10 cellular contexts compared by ENCODE assay signal in genomic region chr7:97733276-97734206, GRCh38. TPM values are rescaled to one million over a fixed set of nuclear protein-coding genes. Genes with fewer than 3 reads are reported as not detected.
A peak's percentile ranks its signal among the peaks of the same experiment; 100 is the strongest.
DNase-seq lines count a peak whose midpoint lies in the region; ATAC-seq and TF ChIP-seq lines count a peak whose summit lies in the region.
"Had no signal": no experiment of that assay in that cellular context is flagged by ENCODE, and none has a peak within 500 bp of the region (broad histone marks: within the 10 kb centered on the region; RNA-seq: fewer than 3 reads in every experiment).

No MANE protein-coding gene starts in this region.

- no peak overlapping the region for H2AFZ ChIP-seq in ACC112 (ENCODE audit: low read length, unreplicated experiment)

- peaks cover 83% of the 10 kb centered on the region for H3K27me3 ChIP-seq in ACC112 (ENCODE audit: insufficient read depth, low read length)
- H3K27me3 ChIP-seq in dorsolateral prefrontal cortex, result peaks cover 0 to 95% (median 74%) of the 10 kb centered on the region in 45 donors

- H3K36me3 ChIP-seq in ACC112 (ENCODE audit: insufficient read depth, low read length) (no peaks in the 10 kb centered on the region), HEK293 (ENCODE audit: control insufficient read depth in 2 of 2, insufficient read depth in 1 of 2, low read length in 2 of 2) (no peaks in the 10 kb centered on the region)

- POLR2A ChIA-PET in HEK293 (lab: Yijun Ruan, JAX), result no interaction called here

- DNase-seq in dorsolateral prefrontal cortex (peak in 3 of 10 donors; percentile 32 to 38 (median 37)), nephron progenitor cell (peak; percentile 73), cerebellum (ENCODE audit: low spot score) (no peak), activated gamma-delta T cell (lab: John Stamatoyannopoulos, UW) (no peak)
- DNase-seq: MV-4-11 had no signal

- peaks cover 55% of the 10 kb centered on the region for H3K27me3 Mint-ChIP-seq in nephron progenitor cell (ENCODE audit: low read depth, poor library complexity)

- no peaks in the 10 kb centered on the region for H3K9me3 Mint-ChIP-seq in nephron progenitor cell

- H3K4me3 ChIP-seq in ACC112 (ENCODE audit: low read depth, low read length) (peak overlapping the region; percentile 50; the same call in 1 of the 2 replicates), HEK293 (ENCODE audit: low read depth, low read length) (peak overlapping the region; percentile 23), dorsolateral prefrontal cortex (peak overlapping the region in 56 of 59 donors; percentile 1 to 65 (median 38))

- peaks cover 27% of the 10 kb centered on the region for H3K4me1 Mint-ChIP-seq in nephron progenitor cell

- TF ChIP-seq CTCF in HEK293 (tag by site-specific recombination; IDR thresholded peaks at IDR 0.05) (no peak), dorsolateral prefrontal cortex (IDR thresholded peaks at IDR 0.05 in 54 of 56, conservative IDR thresholded peaks at IDR 0.05 in 2 of 56; ENCODE audit: low read depth in 1 of 56, partially characterized antibody in 56 of 56) (no peak), nephron progenitor cell (IDR thresholded peaks at IDR 0.05) (no peak)

- no peak overlapping the region for H3K27ac Mint-ChIP-seq in nephron progenitor cell

- no peak for ATAC-seq in HG03196 (IDR thresholded peaks at IDR 0.05; ENCODE audit: unreplicated experiment)
- no peak for ATAC-seq in HG03280 (IDR thresholded peaks at IDR 0.05; ENCODE audit: unreplicated experiment)

- peak overlapping the region; percentile 85 for H3K4me3 Mint-ChIP-seq in nephron progenitor cell

- no peaks in the 10 kb centered on the region for H3K79me2 ChIP-seq in ACC112 (ENCODE audit: control insufficient read depth, insufficient read depth, low read length, unreplicated experiment)

- no peaks in the 10 kb centered on the region for H3K9me3 ChIP-seq in HEK293 (ENCODE audit: control insufficient read depth, insufficient read depth, low read depth, low read length)

- intact Hi-C loops in dorsolateral prefrontal cortex (cut with DNase I), result no loop called here

- CTCF ChIA-PET in HEK293 (lab: Yijun Ruan, JAX), result interaction anchor here (1.0 kb wide), 1 partner anchor 103 kb away, joined by 4 read pairs; no protein-coding TSS in a partner anchor

- no peaks in the 10 kb centered on the region for H3K36me3 Mint-ChIP-seq in nephron progenitor cell (ENCODE audit: low read depth)

- no peaks in the 10 kb centered on the region for H3K4me1 ChIP-seq in ACC112 (ENCODE audit: control insufficient read depth, insufficient read depth, low read length, unreplicated experiment)
- no peaks in the 10 kb centered on the region; the same call in 1 of the 2 replicates for H3K4me1 ChIP-seq in HEK293 (ENCODE audit: control insufficient read depth, insufficient read depth, low read length)

- no peak overlapping the region for H3K27ac ChIP-seq in ACC112 (ENCODE audit: low read depth, low read length)
- H3K27ac ChIP-seq in HEK293 (ENCODE audit: extremely low read depth, low read depth, low read length), result no peak overlapping the region
- H3K27ac ChIP-seq in dorsolateral prefrontal cortex, result no peak overlapping the region

TF ChIP-seq in HEK293, 187 proteins besides CTCF, POLR2A, EP300 and RAD21:
- TF ChIP-seq ZNF335 (tag by site-specific recombination; conservative IDR thresholded peaks at IDR 0.05) (peak; percentile 77), TCF7L2 (IDR thresholded peaks at IDR 0.05; ENCODE audit: borderline replicate concordance, low read depth, low read length) (no peak), GLIS2 (tag by site-specific recombination; IDR thresholded peaks at IDR 0.05) (peak; percentile 53), ZBTB26 (tag by site-specific recombination; optimal IDR thresholded peaks at IDR 0.05) (peak; percentile 38), ZSCAN30 (tag by site-specific recombination; IDR thresholded peaks at IDR 0.05) (no peak), SCRT2 (tag by site-specific recombination; IDR thresholded peaks at IDR 0.05) (peak; percentile 24; the same call in 1 of the 2 replicates), ZNF202 (tag by site-specific recombination; IDR thresholded peaks at IDR 0.05; ENCODE audit: borderline replicate concordance) (0 out of 2 replicates have a peak, but pooled peaks have one; percentile 34), ZNF341 (tag by site-specific recombination; IDR thresholded peaks at IDR 0.05; ENCODE audit: low read depth) (0 out of 2 replicates have a peak, but pooled peaks have one; percentile 20), ZNF658 (tag by site-specific recombination; IDR thresholded peaks at IDR 0.05) (no peak), KLF1 (tag by site-specific recombination; IDR thresholded peaks at IDR 0.05) (0 out of 2 replicates have a peak, but pooled peaks have one; percentile 13), SP3 (tag by site-specific recombination; IDR thresholded peaks at IDR 0.05) (peak; percentile 51), SP2 (tag by site-specific recombination; IDR thresholded peaks at IDR 0.05) (0 out of 2 replicates have a peak, but pooled peaks have one; percentile 29), ZNF660 (tag by site-specific recombination; IDR thresholded peaks at IDR 0.05) (no peak), ZFHX2 (tag by site-specific recombination; conservative IDR thresholded peaks at IDR 0.05) (0 out of 2 replicates have a peak, but pooled peaks have one; percentile 18)

RNA-seq across cellular contexts. Expression of gene TAC1, which starts 1.7 kb away (rescaled TPM):
- total RNA-seq in dorsolateral prefrontal cortex (10 to 100 TPM in 66 of 120 experiments, 1 to 10 TPM in 54; 1.7 to 30.1 (median 10.5) TPM), cerebellum (15.6 TPM)
- total RNA-seq: SK-MEL-5 had no signal
